Comparison of ENCODE assay signal across 25 cellular contexts in genomic region chr5:38831117-38831516, GRCh38. TPM values are rescaled to one million over a fixed set of nuclear protein-coding genes. Genes with fewer than 3 reads are reported as not detected.
DNase-seq lines count a peak whose midpoint lies in the region; ATAC-seq, FAIRE-seq and TF ChIP-seq lines count a peak whose summit lies in the region.
"Had no signal": no experiment of that assay in that cellular context is flagged by ENCODE, and none has a peak within 500 bp of the region (broad histone marks: within the 10 kb centered on the region; RNA-seq: fewer than 3 reads in every experiment).

No MANE protein-coding gene starts in this region.

- peaks cover 46% of the 10 kb centered on the region for H3K4me1 ChIP-seq in adipocyte (ENCODE audit: control insufficient read depth, insufficient read depth, low read length)
- H3K4me1 ChIP-seq in keratinocyte (ENCODE audit: control insufficient read depth, extremely low read depth, insufficient read depth, low read length), result peaks cover 41% of the 10 kb centered on the region

- no peaks in the 10 kb centered on the region for H3K9me1 ChIP-seq in keratinocyte (ENCODE audit: control insufficient read depth, extremely low read depth, insufficient read depth, low read length)

- TF ChIP-seq CTCF in keratinocyte (optimal IDR thresholded peaks at IDR 0.05 in 1 of 3, IDR thresholded peaks at IDR 0.05 in 1 of 3, conservative IDR thresholded peaks at IDR 0.05 in 1 of 3; ENCODE audit: extremely low read depth in 1 of 3, insufficient read depth in 2 of 3, low read length in 3 of 3), result no peak

- H3K4me3 ChIP-seq in adipocyte (ENCODE audit: low read length) (no peak overlapping the region), keratinocyte (ENCODE audit: control insufficient read depth in 2 of 3, extremely low read depth in 1 of 3, insufficient read depth in 2 of 3, low read depth in 1 of 3, low read length in 3 of 3) (peak overlapping the region in 2 of 3 experiments; percentile 30 to 47)
- H3K4me3 ChIP-seq: BLaER1, GM12878, SK-N-MC had no signal

- dilution Hi-C loops in keratinocyte (cut with MboI; ENCODE audit: extremely low pct_ligation_motif_present, low sequenced_read_pairs), result no loop called here

- DNase-seq in NCI-H526 (lab: John Stamatoyannopoulos, UW) (peak; percentile 22 to 27), NCI-H526 treated with DMSO at 0.1 percent for 48 hours (lab: John Stamatoyannopoulos, UW) (no peak), M059J (ENCODE audit: low read depth) (peak; percentile 75), adipocyte (ENCODE audit: low read depth) (no peak), keratinocyte (ENCODE audit: low read depth, low spot score) (no peak), NK-92 (lab: John Stamatoyannopoulos, UW; ENCODE audit: unreplicated experiment) (no peak)
- DNase-seq in stimulated activated CD4-positive, alpha-beta T cell treated with anti-CD3 and anti-CD28 coated beads, Interleukin-4, amount 100 ng/mL, for 4 hours, result no peak
- DNase-seq: CD4-positive, alpha-beta memory T cell; COR-L47; GDM1; GOT3; KG1; NCI-H1092; NCI-H1417 treated with DMSO at 0.1 percent for 48 hours; NCI-H187 treated with DMSO at 0.1 percent for 48 hours; NCI-H345; NCI-H510A treated with DMSO at 0.1 percent for 48 hours; NCI-H774; NK-92 treated with Interleukin-12 subunit alpha and Interleukin-12 subunit beta, amount 100 ng/mL, for 24 hours; SIG-M5 had no signal

- peak; percentile 39 for FAIRE-seq in keratinocyte (lab: Jason Lieb, UNC)
- FAIRE-seq: GM12878 had no signal

- H3K79me2 ChIP-seq in keratinocyte (ENCODE audit: control insufficient read depth, insufficient read depth, low read length), result peaks cover 11% of the 10 kb centered on the region

- H3K9me3 ChIP-seq in adipocyte (ENCODE audit: control insufficient read depth, low read length), result no peaks in the 10 kb centered on the region
- H3K9me3 ChIP-seq in keratinocyte (ENCODE audit: control insufficient read depth, low read depth, low read length), result peaks cover 4% of the 10 kb centered on the region

- peak overlapping the region; percentile 47 for H3K9ac ChIP-seq in adipocyte (ENCODE audit: low read length)
- H3K9ac ChIP-seq in keratinocyte (ENCODE audit: control insufficient read depth, extremely low read depth, insufficient read depth, low read length), result peak overlapping the region; percentile 53
- H3K9ac ChIP-seq: BLaER1 had no signal

- peaks cover 2% of the 10 kb centered on the region for H4K20me1 ChIP-seq in keratinocyte (ENCODE audit: control insufficient read depth, extremely low read depth, insufficient read depth, low read length)
- H4K20me1 ChIP-seq: BLaER1 had no signal

- peak overlapping the region; percentile 84 for H3K27ac ChIP-seq in keratinocyte (ENCODE audit: control insufficient read depth, insufficient read depth, low read length)
- H3K27ac ChIP-seq: 22Rv1, BLaER1, SK-N-MC had no signal

- H3K27me3 ChIP-seq in adipocyte (replicated peaks; ENCODE audit: control insufficient read depth, insufficient read depth, low read length) (no peaks in the 10 kb centered on the region), keratinocyte (ENCODE audit: control insufficient read depth, extremely low read depth, insufficient read depth, low read length) (no peaks in the 10 kb centered on the region)
- H3K27me3 ChIP-seq: BLaER1 had no signal

- H3K36me3 ChIP-seq in adipocyte (ENCODE audit: control insufficient read depth, insufficient read depth, low read length, severe bottlenecking) (peaks cover 23% of the 10 kb centered on the region), keratinocyte (ENCODE audit: control insufficient read depth in 2 of 2, extremely low read depth in 1 of 2, insufficient read depth in 2 of 2, low read length in 2 of 2) (peaks cover 0 to 7% of the 10 kb centered on the region in 2 experiments)
- H3K36me3 ChIP-seq: BLaER1 had no signal

- peak overlapping the region; percentile 75 for H3K4me2 ChIP-seq in keratinocyte (ENCODE audit: control insufficient read depth, extremely low read depth, insufficient read depth, low read depth, low read length)
- H3K4me2 ChIP-seq: BLaER1 had no signal

- no peak overlapping the region for H2AFZ ChIP-seq in keratinocyte (ENCODE audit: control insufficient read depth, low read length)

- ATAC-seq in GM19467 (IDR thresholded peaks at IDR 0.05; ENCODE audit: unreplicated experiment), result no peak

RNA-seq across cellular contexts. Expression of gene OSMR, which starts 14.7 kb away (rescaled TPM):
- 7.7 and 21.3 TPM in 2 replicates for total RNA-seq in M059J (2014; rRNA removed; shearing (Covaris generic))
- 33.3 to 43.8 TPM (median 38.7 TPM) in 3 replicates for polyA plus RNA-seq in keratinocyte
- 15.5 TPM for polyA plus RNA-seq in keratinocyte (2011; ENCODE audit: low read depth)
- polyA plus RNA-seq in keratinocyte (2011; cell fraction: cytosol; rRNA removed), result 13.9 and 24.5 TPM in 2 replicates
- polyA plus RNA-seq in keratinocyte (2011; cell fraction: nucleus; rRNA removed), result 113 and 115 TPM in 2 replicates
- 28.2 and 42.1 TPM in 2 replicates for polyA plus RNA-seq in keratinocyte (2012; ENCODE audit: low replicate concordance)
- polyA minus RNA-seq in keratinocyte, result 29.4 to 79.2 TPM (median 44.1 TPM) in 3 replicates
- polyA minus RNA-seq in keratinocyte (2011; cell fraction: cytosol; rRNA and poly(A)+ RNA removed), result 19.4 TPM
- 101 and 184 TPM in 2 replicates for polyA minus RNA-seq in keratinocyte (2011; cell fraction: nucleus; rRNA and poly(A)+ RNA removed)
- total RNA-seq: CD4-positive, alpha-beta memory T cell had no signal

Comparison
In these comparisons a context has a peak if more than half of its experiments do, and no peak if none do; other contexts are left out.
1. DNase-seq: peak in NCI-H526 (2 of 2) and M059J (single experiment); none in NCI-H526 treated with DMSO at 0.1 percent for 48 hours (single experiment), adipocyte (single experiment), keratinocyte (single experiment), NK-92 (single experiment) and stimulated activated CD4-positive, alpha-beta T cell treated with anti-CD3 and anti-CD28 coated beads, Interleukin-4, amount 100 ng/mL, for 4 hours (0 of 2).